8 cellular contexts compared by ENCODE assay signal in genomic region chr2:157257312-157258252, GRCh38. TPM values are rescaled to one million over a fixed set of nuclear protein-coding genes. Genes with fewer than 3 reads are reported as not detected.
A peak's percentile ranks its signal among the peaks of the same experiment; 100 is the strongest.
DNase-seq lines count a peak whose midpoint lies in the region; ATAC-seq, FAIRE-seq and TF ChIP-seq lines count a peak whose summit lies in the region.

TSS of gene GALNT5 (plus strand) at chr2:157257705. CDS start at chr2:157258083, 378 bp downstream.

- H4K20me1 ChIP-seq in K562 (replicated peaks; ENCODE audit: control insufficient read depth, insufficient read depth, low read length) = no peaks in the 10 kb centered on the region
- H4K20me1 ChIP-seq in keratinocyte (ENCODE audit: control insufficient read depth, extremely low read depth, insufficient read depth, low read length) = no peaks in the 10 kb centered on the region

- peak; percentile 90 for TF ChIP-seq POLR2A in K562 (conservative IDR thresholded peaks at IDR 0.05)

- peaks cover 3 to 23% of the 10 kb centered on the region in 2 experiments; a peak in 3 of 5 replicates for H3K4me1 ChIP-seq in K562 (replicated peaks in 1 of 2; ENCODE audit: control insufficient read depth in 2 of 2, insufficient read depth in 2 of 2, low read length in 2 of 2)
- peaks cover 26% of the 10 kb centered on the region for H3K4me1 ChIP-seq in keratinocyte (ENCODE audit: control insufficient read depth, extremely low read depth, insufficient read depth, low read length)
- peaks cover 5% of the 10 kb centered on the region in 2 donors for H3K4me1 ChIP-seq in thoracic aorta (ENCODE audit: control insufficient read depth in 1 of 2, low read depth in 2 of 2)

- CTCF ChIA-PET in K562 (lab: Yijun Ruan, JAX; ENCODE audit: low intra/inter-chr PET ratio) = no interaction called here

- TF ChIP-seq CTCF in K562 (IDR thresholded peaks at IDR 0.05 in 2 of 3, conservative IDR thresholded peaks at IDR 0.05 in 1 of 3; ENCODE audit: insufficient read depth in 2 of 3, low read depth in 1 of 3, low read length in 3 of 3) (no peak), keratinocyte (optimal IDR thresholded peaks at IDR 0.05 in 1 of 3, IDR thresholded peaks at IDR 0.05 in 1 of 3, conservative IDR thresholded peaks at IDR 0.05 in 1 of 3; ENCODE audit: extremely low read depth in 1 of 3, insufficient read depth in 2 of 3, low read length in 3 of 3) (no peak), thoracic aorta (IDR thresholded peaks at IDR 0.05) (no peak)

- POLR2A ChIA-PET in K562 (lab: Yijun Ruan, JAX) = interaction anchor here (0.6 to 5.9 kb wide), 17 partner anchors 8 to 1773 kb away, joined by 3 to 28 read pairs (median 3); no protein-coding TSS in a partner anchor

- H3K4me2 ChIP-seq in K562 (ENCODE audit: insufficient read depth, low read length) (peak within 1 kb of the TSS; percentile 93), keratinocyte (ENCODE audit: control insufficient read depth, extremely low read depth, insufficient read depth, low read depth, low read length) (peak within 1 kb of the TSS; percentile 89)

- H2AFZ ChIP-seq in K562 (ENCODE audit: low read depth, low read length) (peak within 1 kb of the TSS; percentile 86), keratinocyte (ENCODE audit: control insufficient read depth, low read length) (peak within 1 kb of the TSS; percentile 98)

- intact Hi-C loops in K562 (cut with micrococcal nuclease) = loop anchor here (2.0 kb wide), 1 partner anchor 63 kb away; no protein-coding TSS in a partner anchor

- FAIRE-seq in K562 (lab: Jason Lieb, UNC) = peak; percentile 74
- peak; percentile 65 for FAIRE-seq in keratinocyte (lab: Jason Lieb, UNC)

- under 1% methylated on average over 15 of the region's 15 CpGs for WGBS in K562 (ENCODE audit: insufficient coverage, low coverage, missing lambda C conversion rate)

- H3K4me3 ChIP-seq in K562 (peak within 1 kb of the TSS; percentile 53), keratinocyte (ENCODE audit: control insufficient read depth in 2 of 3, extremely low read depth in 1 of 3, insufficient read depth in 2 of 3, low read depth in 1 of 3, low read length in 3 of 3) (peak within 1 kb of the TSS; percentile 44 to 59 (median 58)), thoracic aorta (peak within 1 kb of the TSS; percentile 68)

- TF ChIP-seq RAD21 in K562 (CRISPR knock-in tag; conservative IDR thresholded peaks at IDR 0.05 in 1 of 2, IDR thresholded peaks at IDR 0.05 in 1 of 2) = no peak

- ATAC-seq in K562 = peak; percentile 64
- ATAC-seq in thoracic aorta (ENCODE audit: insufficient number of reproducible peaks, low FRiP score, low read depth) = no peak
- no peak for ATAC-seq in GM18909 (IDR thresholded peaks at IDR 0.05; ENCODE audit: poor library complexity, unreplicated experiment)

- H3K27me3 ChIP-seq in K562 (ENCODE audit: control insufficient read depth in 2 of 2, insufficient read depth in 2 of 2, low read length in 2 of 2) = no peaks in the 10 kb centered on the region
- H3K27me3 ChIP-seq in keratinocyte (ENCODE audit: control insufficient read depth, extremely low read depth, insufficient read depth, low read length) = no peaks in the 10 kb centered on the region
- H3K27me3 ChIP-seq in thoracic aorta (replicated peaks; ENCODE audit: insufficient read depth) = no peaks in the 10 kb centered on the region

- no peak for TF ChIP-seq EP300 in K562 (IDR thresholded peaks at IDR 0.05; ENCODE audit: low read length)

- H3K9me3 ChIP-seq in K562 (replicated peaks; ENCODE audit: control insufficient read depth, insufficient read depth, low read depth, low read length) (no peaks in the 10 kb centered on the region), keratinocyte (ENCODE audit: control insufficient read depth, low read depth, low read length) (no peaks in the 10 kb centered on the region), thoracic aorta (no peaks in the 10 kb centered on the region)

- H3K79me2 ChIP-seq in K562 (ENCODE audit: control insufficient read depth, insufficient read depth, low read length) (peaks cover 68% of the 10 kb centered on the region), keratinocyte (ENCODE audit: control insufficient read depth, insufficient read depth, low read length) (no peaks in the 10 kb centered on the region)

- peak within 1 kb of the TSS; percentile 94 for H3K27ac ChIP-seq in K562 (ENCODE audit: extremely low read depth, low read depth, low read length)
- H3K27ac ChIP-seq in keratinocyte (ENCODE audit: control insufficient read depth, insufficient read depth, low read length) = peak within 1 kb of the TSS; percentile 65
- peak within 1 kb of the TSS in 1 of 2 donors; percentile 48 for H3K27ac ChIP-seq in thoracic aorta

- BruUV-seq in K562 (replicated peaks; lab: Mats Ljungman, UMichigan) = TSS peak; percentile 44

- DNase-seq in NCI-H1417 (lab: John Stamatoyannopoulos, UW) (peak in 2 of 3 experiments; percentile 15 to 32), NCI-H1417 treated with DMSO at 0.1 percent for 48 hours (lab: John Stamatoyannopoulos, UW) (no peak), K562 (ENCODE audit: extremely low read depth in 1 of 4, low spot score in 3 of 4) (peak; percentile 47 to 91 (median 62)), keratinocyte (ENCODE audit: low read depth, low spot score) (no peak), thoracic aorta (ENCODE audit: low spot score) (no peak), hippocampal formation (lab: John Stamatoyannopoulos, UW) (no peak)
- no peak for DNase-seq in stimulated activated naive CD4-positive, alpha-beta T cell (lab: John Stamatoyannopoulos, UW)

- dilution Hi-C loops in keratinocyte (cut with MboI; ENCODE audit: extremely low pct_ligation_motif_present, low sequenced_read_pairs) = no loop called here

- H3K36me3 ChIP-seq in K562 (ENCODE audit: control insufficient read depth, insufficient read depth, low read length) (peaks cover 16% of the 10 kb centered on the region), keratinocyte (ENCODE audit: control insufficient read depth in 2 of 2, extremely low read depth in 1 of 2, insufficient read depth in 2 of 2, low read length in 2 of 2) (no peaks in the 10 kb centered on the region), thoracic aorta (no peaks in the 10 kb centered on the region)

- H3K9me1 ChIP-seq in K562 (ENCODE audit: control insufficient read depth, insufficient read depth, low read length) (no peaks in the 10 kb centered on the region), keratinocyte (ENCODE audit: control insufficient read depth, extremely low read depth, insufficient read depth, low read length) (no peaks in the 10 kb centered on the region)

- in situ Hi-C loops in K562 (cut with MboI) = no loop called here

- H3K9ac ChIP-seq in K562 (ENCODE audit: insufficient read depth in 1 of 2, low read depth in 2 of 2, low read length in 2 of 2) = peak within 1 kb of the TSS; percentile 90 to 92
- peak within 1 kb of the TSS; percentile 72 for H3K9ac ChIP-seq in keratinocyte (ENCODE audit: control insufficient read depth, extremely low read depth, insufficient read depth, low read length)

TF ChIP-seq in K562, 482 proteins besides CTCF, POLR2A, EP300 and RAD21 (continues in another document):
- TF ChIP-seq TRIM24 (IDR thresholded peaks at IDR 0.05) (0 out of 4 replicates have a peak, but pooled peaks of 1 of the 2 experiments have one; percentile 37), FUS (optimal IDR thresholded peaks at IDR 0.05; ENCODE audit: low read depth, low read length) (no peak), HMG20B (CRISPR knock-in tag; IDR thresholded peaks at IDR 0.05) (no peak), E2F5 (CRISPR knock-in tag; IDR thresholded peaks at IDR 0.05) (0 out of 2 replicates have a peak, but pooled peaks have one; percentile 15), HDAC1 (IDR thresholded peaks at IDR 0.05) (peak in 1 of 2 experiments; percentile 71; a peak in 1 of 4 replicates), YY1 (IDR thresholded peaks at IDR 0.05; ENCODE audit: borderline replicate concordance in 1 of 3, control insufficient read depth in 1 of 3, extremely low read depth in 1 of 3, insufficient read depth in 3 of 3, insufficient read length in 1 of 3, insufficient replicate concordance in 2 of 3, low read depth in 1 of 3, low read length in 2 of 3) (peak in 2 of 3 experiments; percentile 19 to 76), ZNF175 (CRISPR knock-in tag; IDR thresholded peaks at IDR 0.05; ENCODE audit: low read depth) (peak; percentile 36; the same call in 1 of the 2 replicates)

RNA-seq across cellular contexts. Expression of gene GALNT5, which starts in this region (rescaled TPM):
- total RNA-seq in K562 (2011; cell fraction: chromatin; rRNA removed; ENCODE audit: low replicate concordance) = 52.3 and 110 TPM in 2 replicates
- total RNA-seq in K562 (2011; cell fraction: nucleolus; rRNA removed) = 48.4 and 54.3 TPM in 2 replicates
- total RNA-seq in K562 (2011; cell fraction: nucleoplasm; rRNA removed) = 70.4 and 94.5 TPM in 2 replicates
- total RNA-seq in K562 (2014; rRNA removed) (40.3 and 43.5 TPM in 2 replicates), K562 (2014; rRNA removed; fragmentation: Illumina TruSeq; extraction: Trizol) (68.9 and 78.4 TPM in 2 replicates), K562 (2015; rRNA removed; fragmentation: Illumina TruSeq; extraction: Trizol) (69.6 and 73.0 TPM in 2 replicates), K562 (2021) (47.4 and 54.7 TPM in 2 replicates), thoracic aorta (1 to 10 TPM; 3.4 to 3.7 TPM)
- polyA plus RNA-seq in K562 (2011; rRNA removed) (49.8 and 58.3 TPM in 2 replicates), K562 (2014; fragmentation: Illumina TruSeq; extraction: Trizol) (56.3 and 62.6 TPM in 2 replicates), K562 (2014; fragmentation: Nextera tagmentation; extraction: Ambion mirVana) (10 to 100 TPM; 21.6 to 44.0 TPM), K562 (2014; rRNA removed) (39.3 and 45.2 TPM in 2 replicates), keratinocyte (6.8 to 10.9 TPM (median 8.3 TPM) in 3 replicates)
- polyA plus RNA-seq in K562 (2011; cell fraction: cytosol; rRNA removed) = 11.2 and 20.2 TPM in 2 replicates
- polyA plus RNA-seq in K562 (2011; cell fraction: nucleus; rRNA removed) = 48.6 and 52.6 TPM in 2 replicates
- polyA plus RNA-seq in K562 (2012) = 26.9 and 40.5 TPM in 2 replicates
- polyA minus RNA-seq in K562 (2011; rRNA and poly(A)+ RNA removed) = 70.3 and 78.3 TPM in 2 replicates
- 25.0 and 30.6 TPM in 2 replicates for polyA minus RNA-seq in K562 (2011; cell fraction: cytosol; rRNA and poly(A)+ RNA removed)
- 52.2 and 95.1 TPM in 2 replicates for polyA minus RNA-seq in K562 (2011; cell fraction: nucleus; rRNA and poly(A)+ RNA removed)
- polyA plus RNA-seq in keratinocyte (2011; ENCODE audit: low read depth) = 1.2 TPM
- 1.9 and 3.5 TPM in 2 replicates for polyA plus RNA-seq in keratinocyte (2011; cell fraction: cytosol; rRNA removed)
- 16.1 and 22.3 TPM in 2 replicates for polyA plus RNA-seq in keratinocyte (2011; cell fraction: nucleus; rRNA removed)
- polyA plus RNA-seq in keratinocyte (2012; ENCODE audit: low replicate concordance) = 1.6 and 7.6 TPM in 2 replicates
- 3.3 to 8.4 TPM (median 6.6 TPM) in 3 replicates for polyA minus RNA-seq in keratinocyte
- polyA minus RNA-seq in keratinocyte (2011; cell fraction: cytosol; rRNA and poly(A)+ RNA removed) = 5.0 TPM
- 16.7 and 28.2 TPM in 2 replicates for polyA minus RNA-seq in keratinocyte (2011; cell fraction: nucleus; rRNA and poly(A)+ RNA removed)

Comparison
In these comparisons a context has a peak if more than half of its experiments do, and no peak if none do; other contexts are left out.
1. RNA of gene GALNT5 (total RNA-seq): 40.3 to 110 TPM in K562; 3.4 to 3.7 TPM in thoracic aorta; every median in the first group is over 4 times any median in the second.
2. DNase-seq: peak in NCI-H1417 (2 of 3) and K562 (4 of 4); none in NCI-H1417 treated with DMSO at 0.1 percent for 48 hours (single experiment), keratinocyte (single experiment), thoracic aorta (single experiment), stimulated activated naive CD4-positive, alpha-beta T cell (0 of 6) and hippocampal formation (0 of 2).
3. Peak in every context shown above with its lines, with median percentiles within 50 percentile points of each other: H3K4me3 ChIP-seq.